ENCODE assay signal across 12 cellular contexts in the genomic region with DNA sequence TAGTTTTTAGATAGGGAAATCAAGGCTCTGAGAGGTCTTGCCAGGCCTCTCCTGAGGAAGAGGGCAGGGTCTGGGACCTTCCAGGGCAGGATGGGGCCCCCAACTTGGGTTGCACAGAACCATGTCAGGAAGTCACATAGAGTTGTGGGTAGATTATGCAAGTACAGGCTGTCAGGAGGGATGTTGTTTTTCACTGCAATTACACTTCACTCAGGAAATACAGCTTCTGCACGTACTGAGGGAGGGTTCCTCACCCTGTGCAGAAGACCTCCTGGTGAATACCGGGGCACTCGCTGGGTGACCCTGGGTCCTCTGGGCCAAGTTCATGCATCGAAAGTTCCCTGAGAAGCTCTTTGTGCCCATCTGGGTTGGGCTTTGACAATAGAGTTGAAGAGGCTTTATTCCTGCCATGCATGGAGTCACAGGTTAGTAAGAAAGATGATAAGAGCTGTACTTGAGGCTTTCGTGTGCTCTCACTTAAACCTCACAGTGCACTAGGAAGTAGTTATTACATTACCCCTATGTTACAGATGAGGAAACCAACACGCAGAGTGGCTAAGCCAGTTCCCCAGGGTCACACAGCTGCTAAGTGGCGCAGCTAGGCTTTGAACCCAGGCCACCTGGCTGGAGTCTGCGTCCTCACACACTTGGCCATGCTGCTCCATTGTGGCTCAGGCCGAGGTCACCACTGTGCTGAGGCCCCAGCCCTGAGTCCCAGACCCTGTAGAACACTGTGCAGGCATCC. TPM values are rescaled to one million over a fixed set of nuclear protein-coding genes. Genes with fewer than 3 reads are reported as not detected.
DNase-seq lines count a peak whose midpoint lies in the region; ATAC-seq and TF ChIP-seq lines count a peak whose summit lies in the region.
"Had no signal": no experiment of that assay in that cellular context is flagged by ENCODE, and none has a peak within 500 bp of the region (broad histone marks: within the 10 kb centered on the region; RNA-seq: fewer than 3 reads in every experiment).

No MANE protein-coding gene starts in this region.

- no peak for TF ChIP-seq POLR2A in stomach (IDR thresholded peaks at IDR 0.05)

- peaks cover 0 to 6% (median 0%) of the 10 kb centered on the region in 3 donors for H3K27me3 ChIP-seq in stomach

- CTCF ChIA-PET in activated CD4-positive, alpha-beta T cell treated with anti-CD3 and anti-CD28 coated beads, Interleukin-2, amount 10 ng/mL, durations not matched to agents 7 days and 5 days (lab: Charles Lee): interaction anchor here (1.1 to 4.2 kb wide), 11 partner anchors 9 to 71 kb away, joined by 3 to 23 read pairs (median 6); no protein-coding TSS in a partner anchor
- CTCF ChIA-PET in T-cell (lab: Charles Lee): interaction anchor here (1.3 to 1.9 kb wide), 4 partner anchors 13 to 28 kb away, joined by 4 to 10 read pairs (median 8); no protein-coding TSS in a partner anchor

- H3K9me3 ChIP-seq in stomach: peaks cover 0 to 4% (median 0%) of the 10 kb centered on the region in 4 donors

- no peaks in the 10 kb centered on the region for H3K36me3 ChIP-seq in stomach

- ATAC-seq in T-cell (replicated peaks in 1 of 4): peak; percentile 85 to 92 (median 90)
- peak; percentile 7 to 18 for ATAC-seq in left cardiac atrium
- no peak for ATAC-seq in HG02884 (IDR thresholded peaks at IDR 0.05; ENCODE audit: unreplicated experiment)
- no peak for ATAC-seq in left colon

- peak overlapping the region; percentile 99 for H3K27ac Mint-ChIP-seq in activated CD4-positive, alpha-beta T cell treated with anti-CD3 and anti-CD28 coated beads, Interleukin-2, amount 10 ng/mL, durations not matched to agents 7 days and 5 days
- peak overlapping the region; percentile 97 to 100 for H3K27ac Mint-ChIP-seq in T-cell

- POLR2A ChIA-PET in activated CD4-positive, alpha-beta T cell treated with anti-CD3 and anti-CD28 coated beads, Interleukin-2, amount 10 ng/mL, durations not matched to agents 7 days and 5 days (lab: Charles Lee): interaction anchor here (0.7 to 1.2 kb wide), 3 partner anchors 9 to 51 kb away, joined by 3 to 7 read pairs (median 5); no protein-coding TSS in a partner anchor
- POLR2A ChIA-PET in T-cell (lab: Charles Lee): interaction anchor here (0.6 to 2.5 kb wide), 5 partner anchors 11 to 29 kb away, joined by 3 to 10 read pairs (median 3); no protein-coding TSS in a partner anchor

- H3K4me3 Mint-ChIP-seq in activated CD4-positive, alpha-beta T cell treated with anti-CD3 and anti-CD28 coated beads, Interleukin-2, amount 10 ng/mL, durations not matched to agents 7 days and 5 days: peak overlapping the region; percentile 73
- peak overlapping the region; percentile 59 to 76 (median 68) for H3K4me3 Mint-ChIP-seq in T-cell

- H3K4me1 ChIP-seq in stomach: peaks cover 12 to 67% (median 22%) of the 10 kb centered on the region in 4 donors

- H3K27ac ChIP-seq in stomach: peak overlapping the region; percentile 32 to 84 (median 63)
- H3K27ac ChIP-seq: VCaP had no signal

- TF ChIP-seq CTCF in stomach (IDR thresholded peaks at IDR 0.05): no peak

- WGBS in stomach, 5 donors: 71 to 82% (median 72%) methylated on average over 9 of the region's 9 CpGs

- TF ChIP-seq EP300 in stomach (IDR thresholded peaks at IDR 0.05): no peak

- no peak overlapping the region for H3K4me3 ChIP-seq in stomach

- intact Hi-C loops in left cardiac atrium (cut with DNase I) (no loop called here), stomach (cut with DNase I; ENCODE audit: low total_unique reads) (no loop called here), left colon (cut with DNase I, micrococcal nuclease) (no loop called here)

- DNase-seq in activated CD4-positive, alpha-beta T cell treated with anti-CD3 and anti-CD28 coated beads, Interleukin-2, amount 10 ng/mL, durations not matched to agents 7 days and 5 days: peak; percentile 53
- no peak for DNase-seq in activated CD4-positive, alpha-beta T cell treated with anti-CD3 and anti-CD28 coated beads, Interleukin-2, amount 50 U/mL, for 1 hour
- peak in 15 of 34 experiments; percentile 22 to 63 (median 36) for DNase-seq in T-cell
- DNase-seq in left cardiac atrium: no peak
- no peak for DNase-seq in stomach
- DNase-seq in NCI-H1436 treated with DMSO at 0.1 percent for 48 hours (lab: John Stamatoyannopoulos, UW): no peak
- no peak for DNase-seq in left colon
- DNase-seq: HCEC 1CT, NCI-H69, posterior cingulate gyrus had no signal

- H3K4me1 Mint-ChIP-seq in activated CD4-positive, alpha-beta T cell treated with anti-CD3 and anti-CD28 coated beads, Interleukin-2, amount 10 ng/mL, durations not matched to agents 7 days and 5 days: peaks cover 89% of the 10 kb centered on the region
- peaks cover 86 to 91% (median 88%) of the 10 kb centered on the region in 3 donors for H3K4me1 Mint-ChIP-seq in T-cell

- H3K9me3 Mint-ChIP-seq in activated CD4-positive, alpha-beta T cell treated with anti-CD3 and anti-CD28 coated beads, Interleukin-2, amount 10 ng/mL, durations not matched to agents 7 days and 5 days: peaks cover 12% of the 10 kb centered on the region
- peaks cover 0 to 3% (median 0%) of the 10 kb centered on the region in 3 donors for H3K9me3 Mint-ChIP-seq in T-cell

- peaks cover 25% of the 10 kb centered on the region for H3K36me3 Mint-ChIP-seq in activated CD4-positive, alpha-beta T cell treated with anti-CD3 and anti-CD28 coated beads, Interleukin-2, amount 10 ng/mL, durations not matched to agents 7 days and 5 days (ENCODE audit: low read depth)
- no peaks in the 10 kb centered on the region for H3K36me3 Mint-ChIP-seq in T-cell

- H3K27me3 Mint-ChIP-seq in activated CD4-positive, alpha-beta T cell treated with anti-CD3 and anti-CD28 coated beads, Interleukin-2, amount 10 ng/mL, durations not matched to agents 7 days and 5 days: no peaks in the 10 kb centered on the region
- no peaks in the 10 kb centered on the region for H3K27me3 Mint-ChIP-seq in T-cell

RNA-seq across cellular contexts. Expression of a gene that starts 16.2 kb away (rescaled TPM):
- total RNA-seq in activated CD4-positive, alpha-beta T cell treated with anti-CD3 and anti-CD28 coated beads, Interleukin-2, amount 10 ng/mL, durations not matched to agents 7 days and 5 days: 100 to 1,000 TPM; 167 to 190 TPM
- total RNA-seq in T-cell (100 to 1,000 TPM in 2 of 5 donors, 10 to 100 TPM in 3; 55.0 to 130 (median 99.6) TPM), left cardiac atrium (10 to 100 TPM; 28.3 to 28.5 TPM), stomach (10 to 100 TPM in 4 of 5 donors, 1 to 10 TPM in 1; 7.1 to 24.3 (median 14.9) TPM), left colon (10 to 100 TPM; 18.6 to 28.3 TPM)
- 1 to 10 TPM; 5.4 to 8.4 (median 7.8) TPM for polyA plus RNA-seq in stomach

Comparison
In these comparisons a context has a peak if more than half of its experiments do, and no peak if none do; other contexts are left out.
1. ATAC-seq: peak in T-cell (4 of 4) and left cardiac atrium (2 of 2); none in HG02884 (single experiment) and left colon (single experiment).